Comparison of ENCODE assay signal across 22 cellular contexts in genomic region chr4:144633215-144633614, GRCh38. TPM values are rescaled to one million over a fixed set of nuclear protein-coding genes. Genes with fewer than 3 reads are reported as not detected.
"Had no signal": no experiment of that assay in that cellular context is flagged by ENCODE, and none has a peak within 500 bp of the region (broad histone marks: within the 10 kb centered on the region; RNA-seq: fewer than 3 reads in every experiment).

No MANE protein-coding gene starts in this region.

- H3K4me3 ChIP-seq: esophagus squamous epithelium, gastrocnemius medialis, thoracic aorta, upper lobe of left lung had no signal

- H3K4me1 ChIP-seq: esophagus squamous epithelium, gastrocnemius medialis, upper lobe of left lung had no signal

- H3K9me3 ChIP-seq: esophagus squamous epithelium, gastrocnemius medialis, thoracic aorta, upper lobe of left lung had no signal

- H3K27me3 ChIP-seq: esophagus squamous epithelium, gastrocnemius medialis, upper lobe of left lung had no signal

- DNase-seq: activated CD4-positive, alpha-beta memory T cell treated with anti-CD3 and anti-CD28 coated beads for 36 hours; activated CD4-positive, alpha-beta T cell treated with anti-CD3 and anti-CD28 coated beads for 48 hours; activated CD4-positive, CD25-positive, alpha-beta regulatory T cell; activated effector memory CD4-positive, alpha-beta T cell treated with anti-CD3 and anti-CD28 coated beads, Interleukin-2, amount 50 U/mL, for 16 hours; activated naive CD4-positive, alpha-beta T cell treated with anti-CD3 and anti-CD28 coated beads, Interleukin-2, amount 10 ng/mL, durations not matched to agents 7 days and 5 days; amygdala; cortex of kidney; endodermal cell; esophagus squamous epithelium; gastrocnemius medialis; head of caudate nucleus; left ventricle myocardium superior; mammary epithelial cell; natural killer cell; stimulated activated CD4-positive, alpha-beta T cell treated with anti-CD3 and anti-CD28 coated beads, Interleukin-2, amount 100 ng/mL, for 48 hours; stimulated activated CD8-positive, alpha-beta memory T cell treated with anti-CD3 and anti-CD28 coated beads, Interleukin-4, amount 100 ng/mL, for 48 hours; stimulated activated naive CD4-positive, alpha-beta T cell; T-helper 9 cell; upper lobe of left lung had no signal

- FAIRE-seq: bronchial epithelial cell, islet of Langerhans had no signal

- ATAC-seq: gastrocnemius medialis, left ventricle myocardium superior, natural killer cell had no signal

- H3K36me3 ChIP-seq: esophagus squamous epithelium, gastrocnemius medialis, thoracic aorta, upper lobe of left lung had no signal

- H3K27ac ChIP-seq: esophagus squamous epithelium, gastrocnemius medialis, thoracic aorta, upper lobe of left lung had no signal

RNA-seq across cellular contexts. Expression of gene HHIP, which starts 12.7 kb away (rescaled TPM):
- total RNA-seq: activated CD4-positive, alpha-beta memory T cell treated with anti-CD3 and anti-CD28 coated beads for 36 hours; bronchial epithelial cell; esophagus squamous epithelium; left ventricle myocardium superior; natural killer cell had no signal
